ENCODE assay signal across 24 cellular contexts in the genomic region with DNA sequence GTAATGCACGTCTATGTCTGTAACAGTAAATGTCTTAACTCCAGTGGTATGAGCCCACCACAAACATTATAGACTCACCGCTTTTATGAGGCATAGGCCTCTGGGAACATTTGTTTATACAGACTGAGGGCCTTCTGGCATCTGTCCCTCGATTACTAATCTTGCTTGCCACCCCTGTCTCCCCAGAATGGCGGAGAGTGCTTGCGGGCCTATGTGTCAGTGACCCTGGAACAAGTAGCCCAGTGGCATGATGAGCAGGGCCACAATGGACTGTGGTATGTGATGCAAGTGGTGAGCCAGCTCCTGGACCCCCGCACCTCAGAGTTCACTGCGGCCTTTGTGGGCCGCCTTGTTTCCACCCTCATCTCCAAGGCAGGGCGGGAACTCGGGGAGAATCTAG. TPM values are rescaled to one million over a fixed set of nuclear protein-coding genes. Genes with fewer than 3 reads are reported as not detected.
A peak's percentile ranks its signal among the peaks of the same experiment; 100 is the strongest.
DNase-seq lines count a peak whose midpoint lies in the region; ATAC-seq and TF ChIP-seq lines count a peak whose summit lies in the region.
"Had no signal": no experiment of that assay in that cellular context is flagged by ENCODE, and none has a peak within 500 bp of the region (broad histone marks: within the 10 kb centered on the region; RNA-seq: fewer than 3 reads in every experiment).

No MANE protein-coding gene starts in this region.

- H2AK5ac ChIP-seq in mesenchymal stem cell (ENCODE audit: low read length, severe bottlenecking) = no peak overlapping the region

- H3K27ac Mint-ChIP-seq in HFFc6 = peak overlapping the region; percentile 67; the same call in 1 of the 2 replicates
- H3K27ac Mint-ChIP-seq: GM23338 had no signal

- H3K36me3 ChIP-seq in mesenchymal stem cell (ENCODE audit: control insufficient read depth in 1 of 2, insufficient read depth in 2 of 2, low read depth in 1 of 2, low read length in 2 of 2) = peaks cover 56 to 94% of the 10 kb centered on the region in 2 experiments
- peaks cover 62 to 100% (median 95%) of the 10 kb centered on the region in 4 donors for H3K36me3 ChIP-seq in esophagus muscularis mucosa

- no peak overlapping the region for H2AFZ ChIP-seq in mesenchymal stem cell (ENCODE audit: low read depth, low read length)
- H2AFZ ChIP-seq: GM23338, PC-9 had no signal

- H3K9ac ChIP-seq in mesenchymal stem cell (ENCODE audit: low read length) = no peak overlapping the region

- POLR2A ChIA-PET in AG04450 (lab: Yijun Ruan, JAX) = no interaction called here

- DNase-seq in AG04450 (ENCODE audit: low read depth, low spot score) (peak; percentile 55), HFFc6 (peak; percentile 64), astrocyte of the spinal cord (ENCODE audit: low read depth, low spot score) (peak; percentile 63), mesenchymal stem cell (peak; percentile 53), putamen (ENCODE audit: low spot score) (no peak), esophagus muscularis mucosa (ENCODE audit: extremely low spot score) (no peak)
- no peak for DNase-seq in activated CD4-positive, CD25-positive, alpha-beta regulatory T cell treated with anti-CD3 and anti-CD28 coated beads, Interleukin-2, amount 50 U/mL, for 72 hours
- DNase-seq: BE2C; CD4-positive, CD25-positive, alpha-beta regulatory T cell; COR-L47; DMS 273 treated with DMSO at 0.1 percent for 48 hours; DND-41; NCI-H1105; NCI-H1694; NCI-H524; PC-9; SIG-M5 had no signal

- TF ChIP-seq CTCF in AG04450 (IDR thresholded peaks at IDR 0.05; ENCODE audit: low read depth, low read length) (no peak), HFFc6 (IDR thresholded peaks at IDR 0.05) (no peak), astrocyte of the spinal cord (IDR thresholded peaks at IDR 0.05; ENCODE audit: low read depth, low read length) (no peak), esophagus muscularis mucosa (IDR thresholded peaks at IDR 0.05) (no peak)

- H3K27ac ChIP-seq in AG04450 (ENCODE audit: low read depth, low read length) (peak overlapping the region; percentile 31), mesenchymal stem cell (ENCODE audit: low read length, poor library complexity, severe bottlenecking) (no peak overlapping the region), esophagus muscularis mucosa (replicated peaks in 1 of 4) (no peak overlapping the region)
- H3K27ac ChIP-seq: 22Rv1, PC-9, RWPE1 had no signal

- H2BK120ac ChIP-seq in mesenchymal stem cell (ENCODE audit: low read depth, low read length) = no peak overlapping the region

- H4K91ac ChIP-seq in mesenchymal stem cell (ENCODE audit: low read length) = no peak overlapping the region

- H3K4me1 Mint-ChIP-seq in HFFc6 (ENCODE audit: low read depth) = peaks cover 20% of the 10 kb centered on the region
- H3K4me1 Mint-ChIP-seq: CD4-positive, CD25-positive, alpha-beta regulatory T cell; GM23338 had no signal

- no peak overlapping the region for H4K8ac ChIP-seq in mesenchymal stem cell (ENCODE audit: low read length)

- no peak overlapping the region for H2BK5ac ChIP-seq in mesenchymal stem cell (ENCODE audit: low read depth, low read length, poor library complexity, severe bottlenecking)

- H3K27me3 ChIP-seq in AG04450 (ENCODE audit: control insufficient read depth, insufficient read depth, low read length) (no peaks in the 10 kb centered on the region), mesenchymal stem cell (ENCODE audit: control insufficient read depth in 1 of 2, insufficient read depth in 1 of 2, low read length in 2 of 2) (no peaks in the 10 kb centered on the region), esophagus muscularis mucosa (no peaks in the 10 kb centered on the region)
- H3K27me3 ChIP-seq: BE2C had no signal

- CTCF ChIA-PET in AG04450 (lab: Charles Lee) = interaction anchor here (1.5 to 4.9 kb wide), 3 partner anchors 25 to 103 kb away, joined by 3 to 15 read pairs (median 4); no protein-coding TSS in a partner anchor

- H2BK15ac ChIP-seq in mesenchymal stem cell (ENCODE audit: low read depth, poor library complexity, severe bottlenecking) = no peak overlapping the region

- no peaks in the 10 kb centered on the region for H3K27me3 Mint-ChIP-seq in HFFc6 (ENCODE audit: insufficient read depth)
- H3K27me3 Mint-ChIP-seq: CD4-positive, CD25-positive, alpha-beta regulatory T cell had no signal

- H3K4me3 ChIP-seq in AG04450 (ENCODE audit: low read depth, low read length) (no peak overlapping the region), astrocyte of the spinal cord (ENCODE audit: low read depth, low read length) (no peak overlapping the region), mesenchymal stem cell (ENCODE audit: insufficient read depth in 1 of 2, low read depth in 1 of 2, low read length in 2 of 2) (no peak overlapping the region), esophagus muscularis mucosa (no peak overlapping the region)
- H3K4me3 ChIP-seq: GM12878, GM23338, K562, PC-9 had no signal

- H3K14ac ChIP-seq in mesenchymal stem cell (ENCODE audit: low read length in 2 of 2) = no peak overlapping the region

- in situ Hi-C loops in astrocyte of the spinal cord (cut with HindIII; ENCODE audit: low sequenced_read_pairs) = no loop called here

- no peak for TF ChIP-seq EP300 in esophagus muscularis mucosa (IDR thresholded peaks at IDR 0.05)

- no peak overlapping the region for H3K4me3 Mint-ChIP-seq in HFFc6
- H3K4me3 Mint-ChIP-seq: CD4-positive, CD25-positive, alpha-beta regulatory T cell; GM23338 had no signal

- no peak for ATAC-seq in HG02763 (IDR thresholded peaks at IDR 0.05; ENCODE audit: unreplicated experiment)
- ATAC-seq: GM12878, GM23338, HCT116, K562 had no signal

- H3K4me1 ChIP-seq in mesenchymal stem cell (ENCODE audit: control insufficient read depth, insufficient read depth, low read depth, low read length) (no peaks in the 10 kb centered on the region), esophagus muscularis mucosa (no peaks in the 10 kb centered on the region)
- H3K4me1 ChIP-seq: BE2C had no signal

- TF ChIP-seq POLR2A in esophagus muscularis mucosa (IDR thresholded peaks at IDR 0.05; ENCODE audit: low read depth) = no peak

- intact Hi-C loops in esophagus muscularis mucosa (cut with DNase I) = no loop called here

- H3K4me2 ChIP-seq in mesenchymal stem cell (ENCODE audit: low read length, poor library complexity, severe bottlenecking) = no peak overlapping the region
- H3K4me2 ChIP-seq: GM23338, PC-9 had no signal

- no peaks in the 10 kb centered on the region for H3K9me3 ChIP-seq in AG04450 (ENCODE audit: control insufficient read depth, insufficient read depth, low read length)
- H3K9me3 ChIP-seq in mesenchymal stem cell (ENCODE audit: control insufficient read depth, low read length) = no peaks in the 10 kb centered on the region
- H3K9me3 ChIP-seq in esophagus muscularis mucosa = no peaks in the 10 kb centered on the region
- H3K9me3 ChIP-seq: BE2C had no signal

- H3K23ac ChIP-seq in mesenchymal stem cell (ENCODE audit: low read length in 2 of 2) = no peak overlapping the region

- WGBS in mesenchymal stem cell = 96% methylated on average over 9 of the region's 10 CpGs
- WGBS in esophagus muscularis mucosa = 94% methylated on average over 9 of the region's 10 CpGs

- H3K36me3 Mint-ChIP-seq in HFFc6 (ENCODE audit: low read depth) = peaks cover 52% of the 10 kb centered on the region

- no peak overlapping the region for H3K18ac ChIP-seq in mesenchymal stem cell (ENCODE audit: low read depth in 1 of 2, low read length in 2 of 2)

- peaks cover 18% of the 10 kb centered on the region for H3K79me1 ChIP-seq in mesenchymal stem cell (replicated peaks; ENCODE audit: low read length, poor library complexity, severe bottlenecking)

- no peaks in the 10 kb centered on the region for H3K9me3 Mint-ChIP-seq in HFFc6
- H3K9me3 Mint-ChIP-seq: CD4-positive, CD25-positive, alpha-beta regulatory T cell; GM23338 had no signal

- H2BK12ac ChIP-seq in mesenchymal stem cell (ENCODE audit: low read length in 2 of 2) = no peak overlapping the region

- no peak overlapping the region for H3K4ac ChIP-seq in mesenchymal stem cell (ENCODE audit: low read depth in 1 of 2, low read length in 2 of 2)

RNA-seq across cellular contexts. Expression of gene SHISA4, which starts 18.3 kb away (rescaled TPM):
- 24.4 and 36.4 TPM in 2 replicates for polyA plus RNA-seq in AG04450 (2011; rRNA removed)
- 24.8 and 25.7 TPM in 2 replicates for polyA minus RNA-seq in AG04450 (2011; rRNA and poly(A)+ RNA removed)
- total RNA-seq in HFFc6 (2021; fragmentation: NEBNext Ultra II Directional; extraction: Animal tissue kit (Norgen Biotek cat#: 25700)) = 10 to 100 TPM; 29.8 to 49.6 (median 39.9) TPM
- polyA plus RNA-seq in mesenchymal stem cell (2013, experiment 1 of 2) = 32.9 TPM
- 33.3 TPM for polyA plus RNA-seq in mesenchymal stem cell (2013, experiment 2 of 2)
- total RNA-seq in esophagus muscularis mucosa = 10 to 100 TPM; 20.3 to 31.0 (median 28.5) TPM
- total RNA-seq: GM12878 had no signal

RNA-seq across cellular contexts. Expression of gene IPO9, which starts 41.4 kb away (rescaled TPM):
- 55.5 and 57.9 TPM in 2 replicates for polyA plus RNA-seq in AG04450 (2011; rRNA removed)
- polyA minus RNA-seq in AG04450 (2011; rRNA and poly(A)+ RNA removed) = 38.9 and 43.6 TPM in 2 replicates
- 10 to 100 TPM; 54.1 to 77.8 (median 63.6) TPM for total RNA-seq in HFFc6 (2021; fragmentation: NEBNext Ultra II Directional; extraction: Animal tissue kit (Norgen Biotek cat#: 25700))
- 30.8 TPM for polyA plus RNA-seq in mesenchymal stem cell (2013, experiment 1 of 2)
- polyA plus RNA-seq in mesenchymal stem cell (2013, experiment 2 of 2) = 34.0 TPM
- total RNA-seq in esophagus muscularis mucosa = 10 to 100 TPM; 17.4 to 31.8 (median 23.1) TPM

Comparison
In these comparisons a context has a peak if more than half of its experiments do, and no peak if none do; other contexts are left out.
1. DNase-seq: peak in AG04450 (single experiment), HFFc6 (single experiment), astrocyte of the spinal cord (single experiment) and mesenchymal stem cell (single experiment); none in putamen (single experiment), activated CD4-positive, CD25-positive, alpha-beta regulatory T cell treated with anti-CD3 and anti-CD28 coated beads, Interleukin-2, amount 50 U/mL, for 72 hours (single experiment) and esophagus muscularis mucosa (single experiment).